16 cellular contexts compared by ENCODE assay signal in genomic region chr3:65181397-65181871, GRCh38.
DNase-seq lines count a peak whose midpoint lies in the region; ATAC-seq, FAIRE-seq and TF ChIP-seq lines count a peak whose summit lies in the region.
"Had no signal": no experiment of that assay in that cellular context is flagged by ENCODE, and none has a peak within 500 bp of the region (broad histone marks: within the 10 kb centered on the region; RNA-seq: fewer than 3 reads in every experiment).

No MANE protein-coding gene starts in this region.

- H3K4me3 ChIP-seq in ACC112 (ENCODE audit: low read depth, low read length) (no peak overlapping the region), skeletal muscle cell (ENCODE audit: low read depth, low read length) (no peak overlapping the region), SJCRH30 (no peak overlapping the region)
- H3K4me3 ChIP-seq: A549, HAP-1, pancreas had no signal

- H3K27me3 ChIP-seq in ACC112 (ENCODE audit: insufficient read depth, low read length), result no peaks in the 10 kb centered on the region
- no peaks in the 10 kb centered on the region for H3K27me3 ChIP-seq in SJCRH30
- H3K27me3 ChIP-seq: pancreas had no signal

- DNase-seq in caudate nucleus (lab: John Stamatoyannopoulos, UW), result no peak
- no peak for DNase-seq in left ventricle myocardium superior
- peak; percentile 57 for DNase-seq in skeletal muscle cell (ENCODE audit: low read depth)
- DNase-seq in D721Med (ENCODE audit: insufficient read length, low spot score), result no peak
- DNase-seq in SJCRH30, result no peak
- DNase-seq: activated CD4-positive, alpha-beta T cell treated with anti-CD3 and anti-CD28 coated beads, Interleukin-2, amount 50 U/mL, for 1 hour; CD8-positive, alpha-beta T cell; NCI-H1694; pancreas had no signal

- H3K4me1 ChIP-seq in ACC112 (ENCODE audit: control insufficient read depth, insufficient read depth, low read length, unreplicated experiment) (no peaks in the 10 kb centered on the region), SJCRH30 (no peaks in the 10 kb centered on the region)
- H3K4me1 ChIP-seq: A549, pancreas had no signal

- no peaks in the 10 kb centered on the region for H3K79me2 ChIP-seq in ACC112 (ENCODE audit: control insufficient read depth, insufficient read depth, low read length, unreplicated experiment)

- H3K4me1 Mint-ChIP-seq in activated T-helper 17 cell treated with anti-CD3 and anti-CD28 coated beads, Interleukin-2, amount 50 U/mL, for 72 hours, result no peaks in the 10 kb centered on the region

- H3K27me3 Mint-ChIP-seq in activated T-helper 17 cell treated with anti-CD3 and anti-CD28 coated beads, Interleukin-2, amount 50 U/mL, for 72 hours, result no peaks in the 10 kb centered on the region
- H3K27me3 Mint-ChIP-seq: activated naive CD8-positive, alpha-beta T cell had no signal

- H3K36me3 Mint-ChIP-seq in activated T-helper 17 cell treated with anti-CD3 and anti-CD28 coated beads, Interleukin-2, amount 50 U/mL, for 72 hours (ENCODE audit: low read depth), result no peaks in the 10 kb centered on the region
- H3K36me3 Mint-ChIP-seq: activated naive CD8-positive, alpha-beta T cell; CD8-positive, alpha-beta T cell had no signal

- no peaks in the 10 kb centered on the region for H3K9me3 ChIP-seq in SJCRH30 (replicated peaks)
- H3K9me3 ChIP-seq: A549, HAP-1, pancreas had no signal

- H3K36me3 ChIP-seq in ACC112 (ENCODE audit: insufficient read depth, low read length) (no peaks in the 10 kb centered on the region), SJCRH30 (no peaks in the 10 kb centered on the region)
- H3K36me3 ChIP-seq: HAP-1, pancreas had no signal

- H3K27ac Mint-ChIP-seq in activated T-helper 17 cell treated with anti-CD3 and anti-CD28 coated beads, Interleukin-2, amount 50 U/mL, for 72 hours, result no peak overlapping the region
- H3K27ac Mint-ChIP-seq: activated naive CD8-positive, alpha-beta T cell; CD8-positive, alpha-beta T cell had no signal

- intact Hi-C loops in left ventricle myocardium superior (cut with micrococcal nuclease), result no loop called here

- H3K27ac ChIP-seq in ACC112 (ENCODE audit: low read depth, low read length), result no peak overlapping the region
- peak overlapping the region; percentile 3 for H3K27ac ChIP-seq in caudate nucleus (ENCODE audit: low read depth, low read length)
- no peak overlapping the region for H3K27ac ChIP-seq in SJCRH30
- H3K27ac ChIP-seq: A549, pancreas had no signal

- no peak for FAIRE-seq in D721Med (lab: Jason Lieb, UNC)
- FAIRE-seq: A549, endothelial cell of umbilical vein, pancreas had no signal

- ATAC-seq in left ventricle myocardium superior, result peak; percentile 88
- no peak for ATAC-seq in GM18498 (IDR thresholded peaks at IDR 0.05; ENCODE audit: unreplicated experiment)
- ATAC-seq in activated T-helper 17 cell treated with anti-CD3 and anti-CD28 coated beads, Interleukin-2, amount 50 U/mL, for 72 hours (replicated peaks), result no peak
- ATAC-seq: A549; CD8-positive, alpha-beta T cell had no signal

- no peak for TF ChIP-seq CTCF in D721Med (IDR thresholded peaks at IDR 0.05; ENCODE audit: insufficient read depth, missing control alignments)

- peaks cover 3% of the 10 kb centered on the region for H3K9me3 Mint-ChIP-seq in activated T-helper 17 cell treated with anti-CD3 and anti-CD28 coated beads, Interleukin-2, amount 50 U/mL, for 72 hours

- peak overlapping the region; percentile 18 for H2AFZ ChIP-seq in ACC112 (ENCODE audit: low read length, unreplicated experiment)

- no peak overlapping the region for H3K4me3 Mint-ChIP-seq in activated T-helper 17 cell treated with anti-CD3 and anti-CD28 coated beads, Interleukin-2, amount 50 U/mL, for 72 hours
- H3K4me3 Mint-ChIP-seq: activated naive CD8-positive, alpha-beta T cell; CD8-positive, alpha-beta T cell had no signal
